Comparison of ENCODE assay signal across 16 cellular contexts in genomic region chr14:96091149-96091693, GRCh38. TPM values are rescaled to one million over a fixed set of nuclear protein-coding genes. Genes with fewer than 3 reads are reported as not detected.
DNase-seq lines count a peak whose midpoint lies in the region; TF ChIP-seq lines count a peak whose summit lies in the region.
"Had no signal": no experiment of that assay in that cellular context is flagged by ENCODE, and none has a peak within 500 bp of the region (broad histone marks: within the 10 kb centered on the region; RNA-seq: fewer than 3 reads in every experiment).

No MANE protein-coding gene starts in this region.

- no peaks in the 10 kb centered on the region for H3K9me3 Mint-ChIP-seq in nephron
- H3K9me3 Mint-ChIP-seq: CD4-positive, alpha-beta memory T cell; T-helper 1 cell treated with Interleukin-12 subunit alpha and Interleukin-12 subunit beta and Interleukin-4 antibody, amounts not matched to agents 30 μg/mL and 1 μg/mL, for 36 hours; type B pancreatic cell had no signal

- in situ Hi-C loops in G401 (cut with HindIII; ENCODE audit: low sequenced_read_pairs) = no loop called here

- 0 out of 22 replicates have a peak overlapping the region, but pooled peaks of 4 of the 11 experiments have one; percentile 5 to 33 (median 28) for H3K9ac ChIP-seq in BLaER1 treated with 17β-estradiol and CSF1 and Interleukin-3, amounts not matched to agents 10 nM and 100 nM

- H3K36me3 Mint-ChIP-seq in nephron (ENCODE audit: low read depth) = peaks cover 11% of the 10 kb centered on the region

- peaks cover 5 to 38% (median 32%) of the 10 kb centered on the region in 11 experiments; a peak in 20 of 22 replicates for H3K36me3 ChIP-seq in BLaER1 treated with 17β-estradiol and CSF1 and Interleukin-3, amounts not matched to agents 10 nM and 100 nM
- peaks cover 26% of the 10 kb centered on the region for H3K36me3 ChIP-seq in WERI-Rb-1
- H3K36me3 ChIP-seq: Peyer's patch had no signal

- no peak overlapping the region for H3K27ac ChIP-seq in BLaER1 treated with 17β-estradiol and CSF1 and Interleukin-3, amounts not matched to agents 10 nM and 100 nM
- H3K27ac ChIP-seq in WERI-Rb-1 = peak overlapping the region; percentile 90
- H3K27ac ChIP-seq: psoas muscle had no signal

- no peaks in the 10 kb centered on the region for H3K9me3 ChIP-seq in BLaER1 treated with 17β-estradiol and CSF1 and Interleukin-3, amounts not matched to agents 10 nM and 100 nM (replicated peaks in 1 of 11)
- H3K9me3 ChIP-seq in WERI-Rb-1 (ENCODE audit: severe bottlenecking) = no peaks in the 10 kb centered on the region
- H3K9me3 ChIP-seq: Peyer's patch, psoas muscle had no signal

- H3K4me1 Mint-ChIP-seq in nephron = peaks cover 61% of the 10 kb centered on the region

- no peak overlapping the region for H3K4me3 ChIP-seq in BLaER1 treated with 17β-estradiol and CSF1 and Interleukin-3, amounts not matched to agents 10 nM and 100 nM
- H3K4me3 ChIP-seq in WERI-Rb-1 (ENCODE audit: low read depth, low read length) = no peak overlapping the region
- H3K4me3 ChIP-seq: Peyer's patch, psoas muscle had no signal

- H3K4me2 ChIP-seq in BLaER1 treated with 17β-estradiol and CSF1 and Interleukin-3, amounts not matched to agents 10 nM and 100 nM = peak overlapping the region in 8 of 11 experiments; percentile 59 to 79 (median 71); a peak in 15 of 22 replicates

- peak overlapping the region; percentile 77 to 92 (median 79) for H3K27ac Mint-ChIP-seq in nephron
- H3K27ac Mint-ChIP-seq: CD4-positive, alpha-beta memory T cell; T-helper 1 cell treated with Interleukin-12 subunit alpha and Interleukin-12 subunit beta and Interleukin-4 antibody, amounts not matched to agents 30 μg/mL and 1 μg/mL, for 36 hours; type B pancreatic cell had no signal

- H4K20me1 ChIP-seq in BLaER1 treated with 17β-estradiol and CSF1 and Interleukin-3, amounts not matched to agents 10 nM and 100 nM = peaks cover 0 to 21% (median 5%) of the 10 kb centered on the region in 11 experiments; a peak in 9 of 22 replicates

- H3K4me3 Mint-ChIP-seq in nephron = peak overlapping the region in 1 of 3 experiments; percentile 57
- H3K4me3 Mint-ChIP-seq: CD4-positive, alpha-beta memory T cell; T-helper 1 cell treated with Interleukin-12 subunit alpha and Interleukin-12 subunit beta and Interleukin-4 antibody, amounts not matched to agents 30 μg/mL and 1 μg/mL, for 36 hours; type B pancreatic cell had no signal

- H3K27me3 ChIP-seq in BLaER1 treated with 17β-estradiol and CSF1 and Interleukin-3, amounts not matched to agents 10 nM and 100 nM = no peaks in the 10 kb centered on the region
- no peaks in the 10 kb centered on the region for H3K27me3 ChIP-seq in WERI-Rb-1 (ENCODE audit: insufficient read depth, low read depth, severe bottlenecking)
- H3K27me3 ChIP-seq: Peyer's patch had no signal

- DNase-seq in G401 (ENCODE audit: low spot score) = peak; percentile 83
- DNase-seq in WERI-Rb-1 = peak; percentile 66
- no peak for DNase-seq in NCI-H526 treated with DMSO at 0.1 percent for 48 hours (lab: John Stamatoyannopoulos, UW)
- DNase-seq in germinal center (ENCODE audit: low spot score) = no peak
- DNase-seq in SKM-1 treated with dmso at 0.1 percent for 144 hours (lab: John Stamatoyannopoulos, UW; ENCODE audit: unreplicated experiment) = no peak
- DNase-seq: activated CD4-positive, CD25-positive, alpha-beta regulatory T cell treated with anti-CD3 and anti-CD28 coated beads, Interleukin-2, amount 50 U/mL, for 72 hours; CD4-positive, alpha-beta memory T cell; MM.1S; stimulated activated CD4-positive, alpha-beta T cell treated with anti-CD3 and anti-CD28 coated beads, Interleukin-1b, Interleukin-23, amount 100 ng/mL, for 48 hours; stimulated activated CD8-positive, alpha-beta memory T cell treated with anti-CD3 and anti-CD28 coated beads, Interleukin-4, amount 100 ng/mL, for 48 hours had no signal

- H3K4me1 ChIP-seq in BLaER1 treated with 17β-estradiol and CSF1 and Interleukin-3, amounts not matched to agents 10 nM and 100 nM = peaks cover 10 to 57% (median 47%) of the 10 kb centered on the region in 10 experiments
- H3K4me1 ChIP-seq: psoas muscle had no signal

- peaks cover 31% of the 10 kb centered on the region for H3K27me3 Mint-ChIP-seq in nephron (ENCODE audit: low read depth)

- TF ChIP-seq CTCF in WERI-Rb-1 (IDR thresholded peaks at IDR 0.05; ENCODE audit: low read depth, low read length) = no peak
- no peak for TF ChIP-seq CTCF in nephron (IDR thresholded peaks at IDR 0.05; ENCODE audit: unreplicated experiment in 3 of 3)

RNA-seq across cellular contexts. Expression of gene C14orf132, which starts 52.1 kb away (rescaled TPM):
- total RNA-seq in G401 (2014; rRNA removed; shearing (Covaris generic)) = 0.37 and 2.6 TPM in 2 replicates

Comparison
In these comparisons a context has a peak if more than half of its experiments do, and no peak if none do; other contexts are left out.
1. DNase-seq: peak in G401 (single experiment) and WERI-Rb-1 (single experiment); none in NCI-H526 treated with DMSO at 0.1 percent for 48 hours (single experiment), germinal center (single experiment) and SKM-1 treated with dmso at 0.1 percent for 144 hours (single experiment).